Comparison of ENCODE assay signal across 23 cellular contexts in the genomic region with DNA sequence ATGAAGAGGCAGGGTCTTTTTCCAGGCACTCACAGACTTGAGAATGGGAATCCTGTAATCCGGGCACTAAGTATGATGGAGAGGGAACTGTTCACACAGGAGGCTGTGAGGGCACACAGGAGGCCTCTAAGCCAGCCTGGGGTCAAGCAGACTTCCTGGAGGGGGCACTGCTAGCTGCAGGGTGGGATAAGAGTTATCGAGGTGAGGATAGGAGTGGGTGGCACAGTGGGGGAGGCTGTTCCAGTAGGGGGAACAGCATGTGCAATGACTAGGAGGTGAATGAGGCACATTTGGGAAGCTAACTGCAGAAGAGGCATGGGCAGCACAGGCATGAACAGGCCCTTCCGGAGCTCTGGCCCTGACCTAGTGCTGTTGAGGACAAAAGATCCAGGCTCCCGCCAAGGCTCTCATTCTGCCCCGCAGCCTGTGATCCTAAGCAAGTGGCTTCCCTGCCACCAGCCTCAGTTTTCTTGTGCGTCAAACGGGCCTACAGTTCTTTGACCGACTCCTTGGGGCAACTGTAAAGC.
DNase-seq lines count a peak whose midpoint lies in the region; ATAC-seq, FAIRE-seq and TF ChIP-seq lines count a peak whose summit lies in the region.
"Had no signal": no experiment of that assay in that cellular context is flagged by ENCODE, and none has a peak within 500 bp of the region (broad histone marks: within the 10 kb centered on the region; RNA-seq: fewer than 3 reads in every experiment).

No MANE protein-coding gene starts in this region.

- H3K9ac ChIP-seq in HepG2 (ENCODE audit: insufficient read depth, low read depth, low read length): no peak overlapping the region
- no peak overlapping the region for H3K9ac ChIP-seq in Karpas-422 (ENCODE audit: low read length)
- 0 out of 7 replicates have a peak overlapping the region, but pooled peaks of 1 of the 4 experiments have one; percentile 2 for H3K9ac ChIP-seq in H1 (replicated peaks in 1 of 4; ENCODE audit: extremely low read depth in 1 of 4, low read depth in 3 of 4, low read length in 3 of 4)
- H3K9ac ChIP-seq: GM23248 had no signal

- WGBS in HepG2 (ENCODE audit: low lambda C conversion rate): 40% methylated on average over 4 of the region's 8 CpGs
- 73% methylated on average over 3 of the region's 8 CpGs for WGBS in right lobe of liver (ENCODE audit: insufficient coverage, low coverage, low lambda C conversion rate, missing lambda C conversion rate)
- 95% methylated on average over 8 of the region's 8 CpGs; no CpG with 5 or more reads in 1 of the 2 experiments for WGBS in H1 (ENCODE audit: extremely low coverage in 1 of 2, insufficient coverage in 1 of 2, insufficient read length in 1 of 2, insufficient replicate concordance in 2 of 2, low coverage in 1 of 2, low lambda C conversion rate in 2 of 2, missing lambda C conversion rate in 1 of 2), 2 experiments

- 0 out of 2 replicates have a peak overlapping the region, but pooled peaks have one; percentile 57 for H3K4me2 ChIP-seq in HepG2 (ENCODE audit: low read depth, low read length)
- no peak overlapping the region for H3K4me2 ChIP-seq in Karpas-422 (ENCODE audit: low read depth, low read length, poor library complexity, severe bottlenecking)
- H3K4me2 ChIP-seq in H1 (ENCODE audit: insufficient read depth in 1 of 2, low read depth in 2 of 2, low read length in 2 of 2): no peak overlapping the region

- intact Hi-C loops in HepG2 (cut with micrococcal nuclease; ENCODE audit: unreplicated experiment) (loop anchor here (10.0 kb wide), 1 partner anchor 94 kb away; no protein-coding TSS in a partner anchor), right lobe of liver (cut with DNase I) (no loop called here)
- intact Hi-C loops in CD4-positive, alpha-beta T cell (cut with DNase I, micrococcal nuclease): no loop called here

- no peak overlapping the region for H3K27ac Mint-ChIP-seq in CD4-positive, alpha-beta T cell
- H3K27ac Mint-ChIP-seq: CD8-positive, alpha-beta T cell had no signal

- POLR2A ChIA-PET in HepG2 (lab: Yijun Ruan, JAX): no interaction called here
- POLR2A ChIA-PET in H1 (lab: Charles Lee; ENCODE audit: partially characterized antibody): no interaction called here
- POLR2A ChIA-PET in CD4-positive, alpha-beta T cell (lab: Charles Lee): no interaction called here

- in situ Hi-C loops in HepG2 (cut with HindIII; ENCODE audit: extremely low pct_ligation_motif_present, low pct_unique_long_range_greater_than_20kb): loop anchor here (5.0 kb wide), 1 partner anchor 152 kb away; no protein-coding TSS in a partner anchor

- no peak overlapping the region for H2BK120ac ChIP-seq in H1 (replicated peaks; ENCODE audit: low read depth, low read length)

- no peak overlapping the region for H3K4ac ChIP-seq in H1 (replicated peaks; ENCODE audit: insufficient read length, low read depth, low read length)

- TF ChIP-seq POLR2A in HepG2 (IDR thresholded peaks at IDR 0.05; ENCODE audit: insufficient read depth in 1 of 2, low read depth in 2 of 2, low read length in 2 of 2): no peak
- TF ChIP-seq POLR2A in right lobe of liver (IDR thresholded peaks at IDR 0.05): no peak
- TF ChIP-seq POLR2A in H1 (IDR thresholded peaks at IDR 0.05; ENCODE audit: control extremely low read depth in 1 of 2, low read depth in 2 of 2, low read length in 2 of 2): no peak

- H3K4me3 Mint-ChIP-seq in CD4-positive, alpha-beta T cell: no peak overlapping the region
- H3K4me3 Mint-ChIP-seq: CD8-positive, alpha-beta T cell had no signal

- no peaks in the 10 kb centered on the region for H3K4me1 Mint-ChIP-seq in CD4-positive, alpha-beta T cell (ENCODE audit: low read depth)

- no peak overlapping the region for H2BK20ac ChIP-seq in H1 (ENCODE audit: low read length)

- H3K27me3 ChIP-seq in HepG2 (ENCODE audit: control insufficient read depth in 1 of 2, insufficient read depth in 2 of 2, low read length in 2 of 2): peaks cover 4 to 13% of the 10 kb centered on the region in 2 experiments; a peak in 2 of 5 replicates
- no peaks in the 10 kb centered on the region for H3K27me3 ChIP-seq in right lobe of liver
- H3K27me3 ChIP-seq in Karpas-422 (ENCODE audit: low read length): no peaks in the 10 kb centered on the region
- H3K27me3 ChIP-seq in H1 (replicated peaks in 1 of 4; ENCODE audit: control insufficient read depth in 3 of 4, extremely low read depth in 1 of 4, insufficient read depth in 3 of 4, low read length in 3 of 4): no peaks in the 10 kb centered on the region
- H3K27me3 ChIP-seq in CD4-positive, alpha-beta T cell (ENCODE audit: control insufficient read depth, insufficient read depth, low read length): no peaks in the 10 kb centered on the region
- H3K27me3 ChIP-seq: MG63 had no signal

- no peak overlapping the region for H2BK5ac ChIP-seq in H1 (ENCODE audit: low read depth, low read length)

- H3K4me3 ChIP-seq in HepG2 (replicated peaks in 1 of 3; ENCODE audit: insufficient read depth in 1 of 3, low read depth in 2 of 3, low read length in 3 of 3) (no peak overlapping the region), right lobe of liver (no peak overlapping the region), Karpas-422 (ENCODE audit: low read length) (no peak overlapping the region), H1 (ENCODE audit: extremely low read depth in 1 of 4, insufficient read depth in 2 of 4, low read depth in 3 of 4, low read length in 4 of 4) (no peak overlapping the region)
- H3K4me3 ChIP-seq: GM23248, MG63, SK-N-MC had no signal

- no peaks in the 10 kb centered on the region for H3K36me3 Mint-ChIP-seq in CD4-positive, alpha-beta T cell (ENCODE audit: low read depth)
- H3K36me3 Mint-ChIP-seq: CD8-positive, alpha-beta T cell had no signal

- no peaks in the 10 kb centered on the region for H3K9me2 ChIP-seq in Karpas-422 (replicated peaks; ENCODE audit: insufficient read depth, low read length)

- H2AFZ ChIP-seq in HepG2 (ENCODE audit: low read length) (no peak overlapping the region), Karpas-422 (ENCODE audit: low read length) (no peak overlapping the region), H1 (ENCODE audit: low read length) (no peak overlapping the region)
- H2AFZ ChIP-seq: GM23248 had no signal

- no peaks in the 10 kb centered on the region for H3K9me3 Mint-ChIP-seq in CD4-positive, alpha-beta T cell
- H3K9me3 Mint-ChIP-seq: CD8-positive, alpha-beta T cell had no signal

- H4K5ac ChIP-seq in H1 (ENCODE audit: insufficient read length, low read depth, low read length): no peak overlapping the region

- no peak overlapping the region for H3K18ac ChIP-seq in H1 (ENCODE audit: extremely low read depth, low read length)

- H4K91ac ChIP-seq in H1 (replicated peaks; ENCODE audit: insufficient read length, low read length): no peak overlapping the region

- no peak overlapping the region for H3K23ac ChIP-seq in H1 (ENCODE audit: insufficient read length)

- H3K4me1 ChIP-seq in HepG2 (ENCODE audit: insufficient read depth, low read length) (peaks cover 67% of the 10 kb centered on the region), right lobe of liver (peaks cover 0 to 5% (median 0%) of the 10 kb centered on the region in 4 donors), Karpas-422 (ENCODE audit: low read length) (no peaks in the 10 kb centered on the region), H1 (replicated peaks in 1 of 4; ENCODE audit: control insufficient read depth in 3 of 4, insufficient read depth in 4 of 4, low read length in 3 of 4) (peaks cover 0 to 17% (median 5%) of the 10 kb centered on the region in 4 experiments; a peak in 6 of 7 replicates)

- no peak overlapping the region; the same call in 1 of the 2 replicates for H4K8ac ChIP-seq in H1 (ENCODE audit: extremely low read depth, insufficient read depth, low read length)

- H3K79me2 ChIP-seq in HepG2 (ENCODE audit: insufficient read depth, low read length) (no peaks in the 10 kb centered on the region), Karpas-422 (ENCODE audit: low read length) (no peaks in the 10 kb centered on the region), H1 (ENCODE audit: control insufficient read depth in 1 of 2, insufficient read depth in 2 of 2, low read length in 2 of 2) (no peaks in the 10 kb centered on the region)

- peak; percentile 30 for DNase-seq in HepG2 (ENCODE audit: low spot score)
- DNase-seq in right lobe of liver: no peak
- DNase-seq in Karpas-422: peak; percentile 46
- no peak for DNase-seq in H1 (ENCODE audit: low read depth in 1 of 2, low spot score in 2 of 2)
- no peak for DNase-seq in D341Med (ENCODE audit: low spot score)
- DNase-seq in CD4-positive, alpha-beta T cell: no peak
- DNase-seq: CD8-positive, alpha-beta T cell; DMS79 treated with DMSO at 0.1 percent for 48 hours; GM23248; IMR-90; Kasumi-1; MG63; NCI-H1092; NCI-H1436 treated with DMSO at 0.1 percent for 48 hours had no signal

- no peak overlapping the region for H2AK5ac ChIP-seq in H1 (ENCODE audit: low read depth, low read length)

- H3K27me3 Mint-ChIP-seq in CD4-positive, alpha-beta T cell: peaks cover 8% of the 10 kb centered on the region

- H3K23me2 ChIP-seq in H1 (ENCODE audit: low read depth, low read length): 0 out of 2 replicates have a peak, but pooled peaks cover 2% of the 10 kb centered on the region

- H3K79me1 ChIP-seq in H1 (ENCODE audit: low read depth, low read length): no peaks in the 10 kb centered on the region

- no peak overlapping the region for H3K27ac ChIP-seq in HepG2 (ENCODE audit: extremely low read length, insufficient read depth, low read length)
- H3K27ac ChIP-seq in right lobe of liver: no peak overlapping the region
- H3K27ac ChIP-seq in Karpas-422 (ENCODE audit: low read length): no peak overlapping the region
- H3K27ac ChIP-seq in H1 (ENCODE audit: low read depth, low read length): no peak overlapping the region
- no peak overlapping the region for H3K27ac ChIP-seq in CD4-positive, alpha-beta T cell (ENCODE audit: low read depth, low read length)
- H3K27ac ChIP-seq: GM23248, SK-N-MC had no signal

- CTCF ChIA-PET in HepG2 (lab: Yijun Ruan, JAX; ENCODE audit: low intra/inter-chr PET ratio, low total read pairs) (interaction anchor here (1.1 kb wide), 1 partner anchor 151 kb away, joined by 7 read pairs; no protein-coding TSS in a partner anchor), H1 (lab: Charles Lee; ENCODE audit: partially characterized antibody) (interaction anchor here (0.8 to 1.5 kb wide), 4 partner anchors 12 to 218 kb away, joined by 3 to 5 read pairs (median 4); no protein-coding TSS in a partner anchor)
- CTCF ChIA-PET in CD4-positive, alpha-beta T cell (lab: Charles Lee): no interaction called here

- no TSS peak for BruUV-seq in HepG2 (replicated peaks; lab: Mats Ljungman, UMichigan)

- TF ChIP-seq RAD21 in HepG2 (CRISPR knock-in tag; IDR thresholded peaks at IDR 0.05) (no peak), H1 (IDR thresholded peaks at IDR 0.05 in 1 of 2, conservative IDR thresholded peaks at IDR 0.05 in 1 of 2; ENCODE audit: low read depth in 2 of 2, low read length in 2 of 2) (peak in 1 of 2 experiments; percentile 44; a peak in 1 of 4 replicates)

- TF ChIP-seq CTCF in HepG2 (CRISPR knock-in tag; IDR thresholded peaks at IDR 0.05): peak; percentile 58
- no peak for TF ChIP-seq CTCF in right lobe of liver (IDR thresholded peaks at IDR 0.05)
- TF ChIP-seq CTCF in H1 (IDR thresholded peaks at IDR 0.05; ENCODE audit: control extremely low read depth in 1 of 3, insufficient read depth in 1 of 3, low read depth in 1 of 3, low read length in 3 of 3): peak in 2 of 3 experiments; percentile 15 to 21; a peak in 2 of 4 replicates
- TF ChIP-seq CTCF in CD4-positive, alpha-beta T cell (IDR thresholded peaks at IDR 0.05): no peak

- H3K14ac ChIP-seq in H1 (ENCODE audit: insufficient read length): no peak overlapping the region

- H3K36me3 ChIP-seq in HepG2 (replicated peaks in 1 of 2; ENCODE audit: control insufficient read depth in 1 of 2, insufficient read depth in 2 of 2, low read length in 2 of 2) (no peaks in the 10 kb centered on the region), right lobe of liver (no peaks in the 10 kb centered on the region), Karpas-422 (ENCODE audit: insufficient read depth, low read length) (no peaks in the 10 kb centered on the region), H1 (ENCODE audit: control insufficient read depth in 2 of 4, insufficient read depth in 4 of 4, low read length in 3 of 4) (no peaks in the 10 kb centered on the region)
- H3K36me3 ChIP-seq: MG63 had no signal

- no peaks in the 10 kb centered on the region for H4K20me1 ChIP-seq in HepG2 (ENCODE audit: insufficient read depth, low read length)
- H4K20me1 ChIP-seq in Karpas-422 (ENCODE audit: insufficient read depth, low read depth, low read length): 0 out of 2 replicates have a peak, but pooled peaks cover 2% of the 10 kb centered on the region
- H4K20me1 ChIP-seq in H1 (replicated peaks in 1 of 2; ENCODE audit: control insufficient read depth in 1 of 2, insufficient read depth in 2 of 2, low read length in 2 of 2): no peaks in the 10 kb centered on the region

- H2BK15ac ChIP-seq in H1 (ENCODE audit: low read length): no peak overlapping the region

- TF ChIP-seq EP300 in HepG2 (IDR thresholded peaks at IDR 0.05; ENCODE audit: low read depth in 2 of 2, low read length in 2 of 2): no peak
- TF ChIP-seq EP300 in HepG2 (CRISPR knock-in tag; IDR thresholded peaks at IDR 0.05; ENCODE audit: borderline replicate concordance): no peak
- no peak for TF ChIP-seq EP300 in H1 (IDR thresholded peaks at IDR 0.05; ENCODE audit: borderline replicate concordance in 1 of 2, low read depth in 2 of 2, low read length in 2 of 2)

- H3K9me3 ChIP-seq in HepG2 (ENCODE audit: low read length) (no peaks in the 10 kb centered on the region), right lobe of liver (no peaks in the 10 kb centered on the region), Karpas-422 (ENCODE audit: low read length) (no peaks in the 10 kb centered on the region), H1 (ENCODE audit: insufficient read depth in 2 of 2, low read depth in 1 of 2, low read length in 1 of 2) (no peaks in the 10 kb centered on the region)
- H3K9me3 ChIP-seq in CD4-positive, alpha-beta T cell (ENCODE audit: control insufficient read depth, low read length): no peaks in the 10 kb centered on the region
- H3K9me3 ChIP-seq: MG63 had no signal

- no peak overlapping the region for H3K56ac ChIP-seq in H1 (replicated peaks; ENCODE audit: insufficient read length, low read depth, low read length)

- H2BK12ac ChIP-seq in H1 (ENCODE audit: low read depth, low read length): no peak overlapping the region

- ATAC-seq in HepG2 (peak; percentile 18), right lobe of liver (no peak), HG02973 (IDR thresholded peaks at IDR 0.05; ENCODE audit: unreplicated experiment) (no peak), GM18867 (IDR thresholded peaks at IDR 0.05; ENCODE audit: unreplicated experiment) (no peak)
- no peak for ATAC-seq in CD4-positive, alpha-beta T cell (ENCODE audit: poor library complexity)
- ATAC-seq: CD8-positive, alpha-beta T cell; HCT116 had no signal

- FAIRE-seq in HepG2 (lab: Jason Lieb, UNC) (no peak), H1 (lab: Jason Lieb, UNC) (no peak)
- FAIRE-seq: A204.1, D721Med, G401.6, GM19239, RCC 7860 had no signal

Comparison
In these comparisons a context has a peak if more than half of its experiments do, and no peak if none do; other contexts are left out.
1. DNase-seq: peak in HepG2 (single experiment) and Karpas-422 (single experiment); none in right lobe of liver (0 of 3), H1 (0 of 2), D341Med (single experiment) and CD4-positive, alpha-beta T cell (0 of 10).
2. CTCF ChIP-seq: peak in HepG2 (single experiment) and H1 (2 of 3); none in right lobe of liver (0 of 4) and CD4-positive, alpha-beta T cell (single experiment).